ENCODE assay signal across 8 cellular contexts in the genomic region with DNA sequence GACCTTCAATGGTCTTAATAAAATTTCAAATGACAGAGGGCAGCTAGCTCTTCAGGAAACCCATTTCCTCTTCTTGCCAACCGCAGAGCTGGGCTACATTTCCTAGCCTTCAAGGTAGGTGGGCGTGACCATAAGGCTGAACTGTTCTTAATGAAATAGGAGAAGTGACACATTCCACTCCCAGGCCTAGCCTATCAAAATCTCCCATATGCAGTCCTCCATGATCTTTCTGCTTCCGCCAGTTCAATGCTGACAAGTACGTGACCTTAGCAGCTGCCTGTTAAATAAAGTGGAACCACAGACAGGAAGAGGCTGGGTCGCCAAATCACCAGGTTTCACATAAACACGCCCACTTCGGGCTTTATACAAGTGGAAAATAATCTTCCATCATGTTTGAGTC. TPM values are rescaled to one million over a fixed set of nuclear protein-coding genes. Genes with fewer than 3 reads are reported as not detected.
A peak's percentile ranks its signal among the peaks of the same experiment; 100 is the strongest.
DNase-seq lines count a peak whose midpoint lies in the region; ATAC-seq and TF ChIP-seq lines count a peak whose summit lies in the region.

No MANE protein-coding gene starts in this region.

- no peak for TF ChIP-seq CTCF in mucosa of descending colon (IDR thresholded peaks at IDR 0.05)
- TF ChIP-seq CTCF in sigmoid colon (IDR thresholded peaks at IDR 0.05), result no peak

- H3K27ac ChIP-seq in sigmoid colon, result no peak overlapping the region

- TF ChIP-seq EP300 in sigmoid colon (IDR thresholded peaks at IDR 0.05), result no peak

- H3K9me3 Mint-ChIP-seq in activated CD4-positive, alpha-beta T cell treated with anti-CD3 and anti-CD28 coated beads, Interleukin-2, amount 10 ng/mL, durations not matched to agents 24 days and 14 days, result peaks cover 20% of the 10 kb centered on the region

- no peaks in the 10 kb centered on the region for H3K27me3 ChIP-seq in sigmoid colon

- H3K4me3 ChIP-seq in mucosa of descending colon, result no peak overlapping the region
- no peak overlapping the region for H3K4me3 ChIP-seq in sigmoid colon

- no peak for TF ChIP-seq POLR2A in sigmoid colon (IDR thresholded peaks at IDR 0.05)

- peak overlapping the region; percentile 46 for H3K4me3 Mint-ChIP-seq in activated CD4-positive, alpha-beta T cell treated with anti-CD3 and anti-CD28 coated beads, Interleukin-2, amount 10 ng/mL, durations not matched to agents 24 days and 14 days

- intact Hi-C loops in left ventricle myocardium superior (cut with micrococcal nuclease) (no loop called here), cardiac septum (cut with DNase I) (no loop called here), mucosa of descending colon (cut with DNase I, micrococcal nuclease) (no loop called here), sigmoid colon (cut with DNase I) (no loop called here)
- intact Hi-C loops in activated CD4-positive, alpha-beta T cell treated with anti-CD3 and anti-CD28 coated beads, Interleukin-2, amount 10 ng/mL, durations not matched to agents 24 days and 14 days (cut with micrococcal nuclease), result loop anchor here (1.0 to 10.0 kb wide), 4 partner anchors 12 to 1601 kb away; a partner anchor contains a TSS

- H3K9me3 ChIP-seq in mucosa of descending colon, result no peaks in the 10 kb centered on the region
- no peaks in the 10 kb centered on the region for H3K9me3 ChIP-seq in sigmoid colon

- H3K36me3 Mint-ChIP-seq in activated CD4-positive, alpha-beta T cell treated with anti-CD3 and anti-CD28 coated beads, Interleukin-2, amount 10 ng/mL, durations not matched to agents 24 days and 14 days (ENCODE audit: low read depth), result peaks cover 38% of the 10 kb centered on the region

- H3K4me1 Mint-ChIP-seq in activated CD4-positive, alpha-beta T cell treated with anti-CD3 and anti-CD28 coated beads, Interleukin-2, amount 10 ng/mL, durations not matched to agents 24 days and 14 days, result peaks cover 64% of the 10 kb centered on the region

- H3K36me3 ChIP-seq in mucosa of descending colon (ENCODE audit: low read depth), result no peaks in the 10 kb centered on the region
- H3K36me3 ChIP-seq in sigmoid colon, result no peaks in the 10 kb centered on the region

- ATAC-seq in left ventricle myocardium superior (peak; percentile 31), HG03520 (IDR thresholded peaks at IDR 0.05; ENCODE audit: unreplicated experiment) (peak; percentile 86), mucosa of descending colon (peak; percentile 55)

- H3K4me1 ChIP-seq in mucosa of descending colon (ENCODE audit: low read depth), result no peaks in the 10 kb centered on the region
- H3K4me1 ChIP-seq in sigmoid colon, result no peaks in the 10 kb centered on the region

- H3K27ac Mint-ChIP-seq in activated CD4-positive, alpha-beta T cell treated with anti-CD3 and anti-CD28 coated beads, Interleukin-2, amount 10 ng/mL, durations not matched to agents 24 days and 14 days, result peak overlapping the region; percentile 95

- 52 to 81% methylated on average over 7 of the region's 7 CpGs for WGBS in sigmoid colon, 2 donors

- H3K27me3 Mint-ChIP-seq in activated CD4-positive, alpha-beta T cell treated with anti-CD3 and anti-CD28 coated beads, Interleukin-2, amount 10 ng/mL, durations not matched to agents 24 days and 14 days, result no peaks in the 10 kb centered on the region

- no peak for DNase-seq in left ventricle myocardium superior
- DNase-seq in cardiac septum (ENCODE audit: low spot score), result no peak
- DNase-seq in activated CD4-positive, alpha-beta T cell treated with anti-CD3 and anti-CD28 coated beads, Interleukin-2, amount 10 ng/mL, durations not matched to agents 24 days and 14 days, result peak; percentile 90
- peak in 1 of 3 donors; percentile 34 for DNase-seq in mucosa of descending colon
- DNase-seq in D341Med (ENCODE audit: low spot score), result no peak
- no peak for DNase-seq in sigmoid colon
- no peak for DNase-seq in cerebellar nuclear complex (lab: John Stamatoyannopoulos, UW)

RNA-seq across cellular contexts. Expression of a gene that starts 13.2 kb away (rescaled TPM):
- total RNA-seq in left ventricle myocardium superior (6.0 TPM), cardiac septum (91.5 TPM), mucosa of descending colon (10 to 100 TPM; 10.6 to 15.9 (median 12.4) TPM), sigmoid colon (10 to 100 TPM in 2 of 4 donors, 1 to 10 TPM in 2; 6.9 to 31.9 (median 9.6) TPM)
- 23.2 and 23.9 TPM in 2 replicates for total RNA-seq in activated CD4-positive, alpha-beta T cell treated with anti-CD3 and anti-CD28 coated beads, Interleukin-2, amount 10 ng/mL, durations not matched to agents 24 days and 14 days
- polyA plus RNA-seq in sigmoid colon, result 10 to 100 TPM in 1 of 3 donors, 1 to 10 TPM in 2; 3.6 to 15.0 (median 7.2) TPM

Comparison
In these comparisons a context has a peak if more than half of its experiments do, and no peak if none do; other contexts are left out.
1. ATAC-seq: peak in every context shown above with its lines; median percentile 86 in HG03520; 55 in mucosa of descending colon; 31 in left ventricle myocardium superior.